In the genomic region with DNA sequence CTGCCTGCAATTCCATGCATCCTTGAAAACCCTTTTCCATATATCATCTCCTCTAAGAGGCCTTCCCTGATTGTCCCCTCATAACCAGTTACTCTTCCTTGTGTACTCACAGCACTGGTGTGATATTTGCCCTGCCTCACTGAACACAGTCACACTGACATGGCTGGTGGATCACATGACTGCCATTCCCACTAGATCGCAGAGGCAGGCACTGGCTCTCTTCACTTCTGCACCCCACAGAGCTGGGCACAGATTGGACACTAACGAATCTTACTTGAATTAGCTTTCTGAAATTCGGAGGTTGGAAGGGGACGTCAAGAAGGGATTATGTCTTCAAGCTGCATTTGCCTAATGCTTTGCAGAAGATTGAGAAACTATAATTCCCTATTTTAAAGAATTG, we compare ENCODE assay signal across 28 cellular contexts.
"Had no signal": no experiment of that assay in that cellular context is flagged by ENCODE, and none has a peak within 500 bp of the region (broad histone marks: within the 10 kb centered on the region; RNA-seq: fewer than 3 reads in every experiment).

No MANE protein-coding gene starts in this region.

- DNase-seq: activated CD8-positive, alpha-beta memory T cell treated with anti-CD3 and anti-CD28 coated beads for 24 hours; activated CD8-positive, alpha-beta memory T cell treated with anti-CD3 and anti-CD28 coated beads, Interleukin-2, amount 50 U/mL, for 4 hours; activated naive CD4-positive, alpha-beta T cell; activated T-cell treated with anti-CD3 and anti-CD28 coated beads, Interleukin-2, amount 50 U/mL, for 24 hours; brain microvascular endothelial cell; central memory CD4-positive, alpha-beta T cell; endodermal cell; esophagus squamous epithelium; heart right ventricle; islet precursor cell; left colon; lower lobe of right lung; naive thymus-derived CD4-positive, alpha-beta T cell; ovary; spleen; stimulated activated CD4-positive, alpha-beta T cell treated with anti-CD3 and anti-CD28 coated beads, Interleukin-4, amount 100 ng/mL, for 1 hour; stimulated activated naive CD4-positive, alpha-beta T cell; T-helper 9 cell; testis had no signal

- H3K4me3 ChIP-seq: adrenal gland, ascending aorta, coronary artery, esophagus squamous epithelium, gastroesophageal sphincter, heart right ventricle, lower lobe of right lung, ovary, prostate gland, spleen, testis had no signal

- H3K27ac ChIP-seq: adrenal gland, ascending aorta, brain microvascular endothelial cell, coronary artery, esophagus squamous epithelium, gastroesophageal sphincter, heart right ventricle, lower lobe of right lung, ovary, prostate gland, spleen, testis had no signal

- H3K9me3 ChIP-seq: adrenal gland, ascending aorta, esophagus squamous epithelium, gastroesophageal sphincter, heart right ventricle, lower lobe of right lung, ovary, prostate gland, spleen, testis had no signal

- H3K36me3 Mint-ChIP-seq: activated naive CD8-positive, alpha-beta T cell; naive thymus-derived CD4-positive, alpha-beta T cell; WTC11 had no signal

- H3K27ac Mint-ChIP-seq: activated naive CD8-positive, alpha-beta T cell; activated T-cell treated with anti-CD3 and anti-CD28 coated beads, Interleukin-2, amount 50 U/mL, for 24 hours; activated T-helper 17 cell treated with anti-CD3 and anti-CD28 coated beads, Interleukin-2, amount 50 U/mL, for 72 hours; endodermal cell; naive thymus-derived CD4-positive, alpha-beta T cell; type B pancreatic cell; WTC11 had no signal

- H3K4me3 Mint-ChIP-seq: activated naive CD8-positive, alpha-beta T cell; activated T-cell treated with anti-CD3 and anti-CD28 coated beads, Interleukin-2, amount 50 U/mL, for 24 hours; activated T-helper 17 cell treated with anti-CD3 and anti-CD28 coated beads, Interleukin-2, amount 50 U/mL, for 72 hours; endodermal cell; naive thymus-derived CD4-positive, alpha-beta T cell; type B pancreatic cell; WTC11 had no signal

- H3K4me1 Mint-ChIP-seq: activated T-helper 17 cell treated with anti-CD3 and anti-CD28 coated beads, Interleukin-2, amount 50 U/mL, for 72 hours had no signal

- ATAC-seq: activated T-helper 17 cell treated with anti-CD3 and anti-CD28 coated beads, Interleukin-2, amount 50 U/mL, for 72 hours; gastroesophageal sphincter; left colon; lower lobe of right lung; naive thymus-derived CD4-positive, alpha-beta T cell; WTC11 had no signal

- H3K27me3 ChIP-seq: adrenal gland, ascending aorta, brain microvascular endothelial cell, esophagus squamous epithelium, gastroesophageal sphincter, heart right ventricle, ovary, spleen, testis had no signal

- H3K9me3 Mint-ChIP-seq: activated T-cell treated with anti-CD3 and anti-CD28 coated beads, Interleukin-2, amount 50 U/mL, for 24 hours; activated T-helper 17 cell treated with anti-CD3 and anti-CD28 coated beads, Interleukin-2, amount 50 U/mL, for 72 hours; endodermal cell; type B pancreatic cell; WTC11 had no signal

- H3K36me3 ChIP-seq: adrenal gland, gastroesophageal sphincter, heart right ventricle, lower lobe of right lung, ovary, prostate gland, spleen had no signal

- H3K27me3 Mint-ChIP-seq: activated naive CD8-positive, alpha-beta T cell; activated T-cell treated with anti-CD3 and anti-CD28 coated beads, Interleukin-2, amount 50 U/mL, for 24 hours; activated T-helper 17 cell treated with anti-CD3 and anti-CD28 coated beads, Interleukin-2, amount 50 U/mL, for 72 hours; naive thymus-derived CD4-positive, alpha-beta T cell; type B pancreatic cell had no signal

- H3K4me1 ChIP-seq: lower lobe of right lung, prostate gland, spleen, testis had no signal
